Comparison of ENCODE assay signal across 8 cellular contexts in the genomic region with DNA sequence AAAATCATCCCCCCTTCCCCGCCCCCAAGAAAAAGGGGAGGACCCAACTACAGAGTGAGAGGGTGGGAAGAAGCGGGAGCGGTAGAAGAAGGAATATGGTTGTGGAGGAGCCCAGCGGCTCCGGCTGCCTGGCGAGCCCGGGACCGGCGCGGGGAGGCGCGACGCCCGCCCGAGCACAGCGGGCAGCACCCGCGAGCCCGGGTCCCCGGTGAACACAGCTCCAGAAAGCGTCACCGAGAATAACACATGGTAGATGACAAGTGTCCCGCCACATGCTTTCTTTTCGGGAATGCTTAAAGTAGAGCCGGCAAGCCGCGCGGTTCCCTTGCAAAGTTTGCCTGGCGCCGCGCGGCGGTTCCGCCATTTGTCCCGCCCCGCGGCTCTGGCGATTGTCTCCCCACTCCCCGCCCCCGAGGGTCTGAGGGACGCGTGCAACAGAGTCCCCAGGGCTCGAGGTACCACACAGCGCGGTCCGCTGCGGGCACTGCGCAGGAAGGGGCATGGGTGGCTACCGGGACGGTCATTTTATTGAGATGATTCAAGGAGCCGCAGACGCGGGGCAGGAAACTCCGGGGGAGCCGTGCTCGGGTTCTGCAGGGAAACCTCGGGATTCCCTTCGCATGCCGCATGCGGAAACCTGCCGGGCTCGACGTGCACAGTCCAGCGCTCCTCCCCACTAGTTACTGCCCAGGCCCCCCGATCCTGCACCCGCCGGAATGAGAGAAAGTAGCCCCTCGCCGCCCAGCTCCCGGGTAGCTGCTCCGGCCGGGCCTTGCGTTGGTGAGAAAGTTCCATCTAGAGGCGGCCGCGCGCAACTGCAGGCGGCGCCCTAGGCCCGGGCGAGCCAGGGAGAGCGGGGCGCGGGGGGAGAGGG. TPM values are rescaled to one million over a fixed set of nuclear protein-coding genes. Genes with fewer than 3 reads are reported as not detected.
DNase-seq lines count a peak whose midpoint lies in the region; ATAC-seq, FAIRE-seq and TF ChIP-seq lines count a peak whose summit lies in the region.

No MANE protein-coding gene starts in this region.

- no peak overlapping the region for H2BK5ac ChIP-seq in trophoblast cell (ENCODE audit: low read depth, low read length, poor library complexity)

- H3K36me3 ChIP-seq in ES-I3 (ENCODE audit: insufficient read depth, low read length) (no peaks in the 10 kb centered on the region), Karpas-422 (ENCODE audit: insufficient read depth, low read length) (no peaks in the 10 kb centered on the region), SJSA1 (no peaks in the 10 kb centered on the region), adipocyte (ENCODE audit: control insufficient read depth, insufficient read depth, low read length, severe bottlenecking) (no peaks in the 10 kb centered on the region), heart left ventricle (no peaks in the 10 kb centered on the region), trophoblast cell (ENCODE audit: control insufficient read depth in 1 of 2, insufficient read depth in 2 of 2, low read length in 2 of 2) (no peaks in the 10 kb centered on the region)

- no peak overlapping the region for H3K18ac ChIP-seq in trophoblast cell (ENCODE audit: low read length)

- H4K91ac ChIP-seq in trophoblast cell (ENCODE audit: low read depth, low read length) = no peak overlapping the region

- H3K9me2 ChIP-seq in Karpas-422 (replicated peaks; ENCODE audit: insufficient read depth, low read length) = no peaks in the 10 kb centered on the region

- TF ChIP-seq CTCF in heart left ventricle (IDR thresholded peaks at IDR 0.05) = peak; percentile 78 to 98 (median 90)

- no peak overlapping the region for H4K8ac ChIP-seq in trophoblast cell (ENCODE audit: low read depth, low read length)

- H2BK12ac ChIP-seq in trophoblast cell (ENCODE audit: low read length) = no peak overlapping the region

- ATAC-seq in GM21825 (IDR thresholded peaks at IDR 0.05; ENCODE audit: unreplicated experiment) (peak; percentile 85), heart left ventricle (peak; percentile 70 to 93 (median 90))

- 0 out of 2 replicates have a peak, but pooled peaks cover 4% of the 10 kb centered on the region for H4K20me1 ChIP-seq in Karpas-422 (ENCODE audit: insufficient read depth, low read depth, low read length)

- intact Hi-C loops in heart left ventricle (cut with DNase I) = loop anchor here in 5 of 10 donors (5.0 to 10.0 kb wide), 5 partner anchors 146 to 451 kb away; no protein-coding TSS in a partner anchor

- 0 out of 2 replicates have a peak, but pooled peaks cover 3% of the 10 kb centered on the region for H3K27me3 ChIP-seq in Karpas-422 (ENCODE audit: low read length)
- peaks cover 73% of the 10 kb centered on the region for H3K27me3 ChIP-seq in SJSA1 (replicated peaks)
- peaks cover 69% of the 10 kb centered on the region for H3K27me3 ChIP-seq in adipocyte (replicated peaks; ENCODE audit: control insufficient read depth, insufficient read depth, low read length)
- peaks cover 13 to 87% (median 42%) of the 10 kb centered on the region in 9 donors for H3K27me3 ChIP-seq in heart left ventricle
- peaks cover 32% of the 10 kb centered on the region for H3K27me3 ChIP-seq in trophoblast cell (ENCODE audit: insufficient read depth, low read length)

- H3K9me3 ChIP-seq in ES-I3 (ENCODE audit: control insufficient read depth, insufficient read depth, low read length) = no peaks in the 10 kb centered on the region
- H3K9me3 ChIP-seq in Karpas-422 (ENCODE audit: low read length) = no peaks in the 10 kb centered on the region
- H3K9me3 ChIP-seq in SJSA1 (replicated peaks) = no peaks in the 10 kb centered on the region; the same call in 1 of the 2 replicates
- H3K9me3 ChIP-seq in adipocyte (ENCODE audit: control insufficient read depth, low read length) = no peaks in the 10 kb centered on the region
- H3K9me3 ChIP-seq in heart left ventricle = no peaks in the 10 kb centered on the region
- H3K9me3 ChIP-seq in trophoblast cell (ENCODE audit: insufficient read depth, low read depth, low read length) = no peaks in the 10 kb centered on the region

- 0 to 1% (median 1%) methylated on average over 43 to 84 of the region's 84 CpGs for whole genome bisulfite sequencing in heart left ventricle, 4 donors
- WGBS in trophoblast cell (ENCODE audit: extremely low coverage, insufficient coverage, insufficient read length) = no CpG with 5 or more reads among the region's 84 CpGs

- no peak overlapping the region for H3K23ac ChIP-seq in trophoblast cell (ENCODE audit: low read length)

- DNase-seq in Karpas-422 (peak; percentile 76), SJSA1 (ENCODE audit: low read depth in 1 of 2, low spot score in 2 of 2) (peak; percentile 53 to 61), adipocyte (ENCODE audit: low read depth) (peak; percentile 87), heart left ventricle (peak; percentile 46 to 83 (median 59)), trophoblast cell (peak in 1 of 2 donors; percentile 68), urothelium cell line (ENCODE audit: low spot score) (peak; percentile 72)

- H3K79me1 ChIP-seq in trophoblast cell (ENCODE audit: low read length) = no peaks in the 10 kb centered on the region

- peak overlapping the region; percentile 73 for H3K4me2 ChIP-seq in Karpas-422 (ENCODE audit: low read depth, low read length, poor library complexity, severe bottlenecking)
- H3K4me2 ChIP-seq in trophoblast cell (ENCODE audit: low read length) = peak overlapping the region; percentile 83

- H2AFZ ChIP-seq in Karpas-422 (ENCODE audit: low read length) (peak overlapping the region; percentile 86), trophoblast cell (ENCODE audit: insufficient read depth, low read length, poor library complexity) (peak overlapping the region; percentile 24)

- no peak overlapping the region for H3K4ac ChIP-seq in trophoblast cell (ENCODE audit: low read depth, low read length)

- H2BK120ac ChIP-seq in trophoblast cell (ENCODE audit: insufficient read depth, low read length, poor library complexity) = no peak overlapping the region

- H2AK5ac ChIP-seq in trophoblast cell (ENCODE audit: low read length) = no peak overlapping the region

- H3K27ac ChIP-seq in Karpas-422 (ENCODE audit: low read length) (no peak overlapping the region), SJSA1 (no peak overlapping the region), heart left ventricle (peak overlapping the region in 1 of 12 donors; percentile 19), trophoblast cell (ENCODE audit: low read depth, low read length) (no peak overlapping the region)

- H3K4me3 ChIP-seq in Karpas-422 (ENCODE audit: low read length) (peak overlapping the region; percentile 62), SJSA1 (peak overlapping the region; percentile 41), adipocyte (ENCODE audit: low read length) (peak overlapping the region; percentile 88), heart left ventricle (peak overlapping the region; percentile 50 to 78 (median 68)), trophoblast cell (ENCODE audit: low read depth, low read length) (peak overlapping the region; percentile 75)

- H3K79me2 ChIP-seq in Karpas-422 (ENCODE audit: low read length) (no peaks in the 10 kb centered on the region), trophoblast cell (ENCODE audit: control insufficient read depth, insufficient read depth, low read length, poor library complexity) (no peaks in the 10 kb centered on the region)

- H3K14ac ChIP-seq in trophoblast cell (ENCODE audit: low read length) = no peak overlapping the region

- FAIRE-seq in urothelium cell line (lab: Jason Lieb, UNC) = no peak

- H3K4me1 ChIP-seq in ES-I3 (ENCODE audit: insufficient read depth, low read length) = no peaks in the 10 kb centered on the region; the same call in 1 of the 2 replicates
- H3K4me1 ChIP-seq in Karpas-422 (ENCODE audit: low read length) = peaks cover 4% of the 10 kb centered on the region; the same call in 1 of the 2 replicates
- H3K4me1 ChIP-seq in SJSA1 (replicated peaks) = peaks cover 21% of the 10 kb centered on the region
- peaks cover 15% of the 10 kb centered on the region for H3K4me1 ChIP-seq in adipocyte (ENCODE audit: control insufficient read depth, insufficient read depth, low read length)
- H3K4me1 ChIP-seq in heart left ventricle = peaks cover 0 to 32% (median 20%) of the 10 kb centered on the region in 12 donors
- H3K4me1 ChIP-seq in trophoblast cell (ENCODE audit: control insufficient read depth in 1 of 2, insufficient read depth in 2 of 2, low read length in 2 of 2) = peaks cover 2 to 9% of the 10 kb centered on the region in 2 experiments

- TF ChIP-seq POLR2A in heart left ventricle (IDR thresholded peaks at IDR 0.05) = no peak

- H4K12ac ChIP-seq in trophoblast cell (ENCODE audit: low read depth, low read length) = no peak overlapping the region

- H3K9ac ChIP-seq in ES-I3 (ENCODE audit: low read depth, low read length) (peak overlapping the region; percentile 84), Karpas-422 (ENCODE audit: low read length) (peak overlapping the region; percentile 56), adipocyte (ENCODE audit: low read length) (peak overlapping the region; percentile 58), trophoblast cell (ENCODE audit: low read length) (peak overlapping the region; percentile 18)

RNA-seq across cellular contexts. Expression of a gene that starts 0.8 kb away (rescaled TPM):
- not detected in 2 replicates for total RNA-seq in Karpas-422 (2014; rRNA removed; shearing (Covaris generic); ENCODE audit: low replicate concordance)
- total RNA-seq in SJSA1 (2014; rRNA removed; shearing (Covaris generic)) = not detected in 2 replicates
- under 1 TPM in 4 of 9 donors, not detected in 5; 0.21 to 0.75 (median 0.49) TPM for total RNA-seq in heart left ventricle
- polyA plus RNA-seq in heart left ventricle = under 1 TPM; 0.24 to 0.30 TPM
- polyA plus RNA-seq in trophoblast cell (2013) = 0.10 and 0.23 TPM in 2 replicates

Comparison
In these comparisons a context has a peak if more than half of its experiments do, and no peak if none do; other contexts are left out.
1. H3K9ac ChIP-seq: peak in every context shown above with its lines; median percentile 84 in ES-I3; 58 in adipocyte; 56 in Karpas-422; 18 in trophoblast cell.